In genomic region chr9:20512106-20512505, GRCh38 we compare ENCODE assay signal across 13 cellular contexts.
DNase-seq lines count a peak whose midpoint lies in the region; ATAC-seq, FAIRE-seq and TF ChIP-seq lines count a peak whose summit lies in the region.
"Had no signal": no experiment of that assay in that cellular context is flagged by ENCODE, and none has a peak within 500 bp of the region (broad histone marks: within the 10 kb centered on the region; RNA-seq: fewer than 3 reads in every experiment).

No MANE protein-coding gene starts in this region.

- TF ChIP-seq EP300 in HepG2 (IDR thresholded peaks at IDR 0.05; ENCODE audit: low read depth in 2 of 2, low read length in 2 of 2), result no peak
- no peak for TF ChIP-seq EP300 in HepG2 (CRISPR knock-in tag; IDR thresholded peaks at IDR 0.05; ENCODE audit: borderline replicate concordance)

- H3K36me3 Mint-ChIP-seq in T-helper 17 cell (ENCODE audit: low read depth), result peaks cover 5% of the 10 kb centered on the region

- no peak overlapping the region for H3K4me3 ChIP-seq in HepG2 (replicated peaks in 1 of 3; ENCODE audit: insufficient read depth in 1 of 3, low read depth in 2 of 3, low read length in 3 of 3)

- H2AFZ ChIP-seq in HepG2 (ENCODE audit: low read length), result no peak overlapping the region

- no peak for TF ChIP-seq CTCF in HepG2 (CRISPR knock-in tag; IDR thresholded peaks at IDR 0.05)

- H3K4me3 Mint-ChIP-seq in T-helper 17 cell, result no peak overlapping the region
- H3K4me3 Mint-ChIP-seq: nephron progenitor cell had no signal

- H3K9me3 ChIP-seq in T-helper 17 cell (ENCODE audit: control insufficient read depth, low read length, poor library complexity, severe bottlenecking) (no peaks in the 10 kb centered on the region), HepG2 (ENCODE audit: low read length) (no peaks in the 10 kb centered on the region)

- H4K20me1 ChIP-seq in HepG2 (ENCODE audit: insufficient read depth, low read length), result no peaks in the 10 kb centered on the region

- H3K4me2 ChIP-seq in HepG2 (ENCODE audit: low read depth, low read length), result no peak overlapping the region

- no peak overlapping the region for H3K9ac ChIP-seq in HepG2 (ENCODE audit: insufficient read depth, low read depth, low read length)

- 68% methylated on average over 2 of the region's 2 CpGs for WGBS in HepG2 (ENCODE audit: low lambda C conversion rate)

- H3K27me3 ChIP-seq in HepG2 (ENCODE audit: control insufficient read depth in 1 of 2, insufficient read depth in 2 of 2, low read length in 2 of 2), result no peaks in the 10 kb centered on the region

- in situ Hi-C loops in HepG2 (cut with HindIII; ENCODE audit: extremely low pct_ligation_motif_present, low pct_unique_long_range_greater_than_20kb), result no loop called here

- TF ChIP-seq POLR2A in HepG2 (IDR thresholded peaks at IDR 0.05; ENCODE audit: insufficient read depth in 1 of 2, low read depth in 2 of 2, low read length in 2 of 2), result no peak

- no TSS peak for BruUV-seq in HepG2 (replicated peaks; lab: Mats Ljungman, UMichigan)

- FAIRE-seq in HepG2 (lab: Jason Lieb, UNC), result no peak

- intact Hi-C loops in HepG2 (cut with micrococcal nuclease; ENCODE audit: unreplicated experiment), result no loop called here

- no peak overlapping the region for H3K27ac Mint-ChIP-seq in T-helper 17 cell

- POLR2A ChIA-PET in HepG2 (lab: Yijun Ruan, JAX), result no interaction called here

- TF ChIP-seq RAD21 in HepG2 (CRISPR knock-in tag; IDR thresholded peaks at IDR 0.05), result no peak

- H3K79me2 ChIP-seq in HepG2 (ENCODE audit: insufficient read depth, low read length), result no peaks in the 10 kb centered on the region

- no peak overlapping the region for H3K27ac ChIP-seq in HepG2 (ENCODE audit: extremely low read length, insufficient read depth, low read length)

- ATAC-seq in T-helper 17 cell (no peak), HepG2 (no peak)

- H3K4me1 Mint-ChIP-seq in T-helper 17 cell, result peaks cover 53% of the 10 kb centered on the region

- DNase-seq in A172 (ENCODE audit: low spot score), result peak; percentile 3
- DNase-seq in DMS 273 (lab: John Stamatoyannopoulos, UW; ENCODE audit: unreplicated experiment), result peak; percentile 71
- DNase-seq in SK-N-DZ (ENCODE audit: low spot score), result peak; percentile 0
- DNase-seq in fibroblast of peridontal ligament (ENCODE audit: extremely low read depth), result peak; percentile 51
- no peak for DNase-seq in T-helper 17 cell
- no peak for DNase-seq in GDM1 (lab: John Stamatoyannopoulos, UW)
- no peak for DNase-seq in HepG2 (ENCODE audit: low spot score)
- no peak for DNase-seq in NCI-H345 (lab: John Stamatoyannopoulos, UW)
- DNase-seq: dermis blood vessel endothelial cell, NCI-H774, nephron progenitor cell, substantia nigra, T1000 had no signal

- no peaks in the 10 kb centered on the region for H3K36me3 ChIP-seq in HepG2 (replicated peaks in 1 of 2; ENCODE audit: control insufficient read depth in 1 of 2, insufficient read depth in 2 of 2, low read length in 2 of 2)

- no peaks in the 10 kb centered on the region for H3K27me3 Mint-ChIP-seq in T-helper 17 cell

- H3K4me1 ChIP-seq in HepG2 (ENCODE audit: insufficient read depth, low read length), result peaks cover 9% of the 10 kb centered on the region

- CTCF ChIA-PET in HepG2 (lab: Yijun Ruan, JAX; ENCODE audit: low intra/inter-chr PET ratio, low total read pairs), result no interaction called here

TF ChIP-seq in HepG2, 621 proteins besides CTCF, POLR2A, EP300 and RAD21:
- no peak for TF ChIP-seq ATF3 (CRISPR knock-in tag; IDR thresholded peaks at IDR 0.05)
- no peak for TF ChIP-seq NR2F6 (IDR thresholded peaks at IDR 0.05)
- TF ChIP-seq NR2F6 (CRISPR knock-in tag; IDR thresholded peaks at IDR 0.05), result no peak
- no peak for TF ChIP-seq MED13 (CRISPR knock-in tag; IDR thresholded peaks at IDR 0.05)
- TF ChIP-seq, protein P1, sequence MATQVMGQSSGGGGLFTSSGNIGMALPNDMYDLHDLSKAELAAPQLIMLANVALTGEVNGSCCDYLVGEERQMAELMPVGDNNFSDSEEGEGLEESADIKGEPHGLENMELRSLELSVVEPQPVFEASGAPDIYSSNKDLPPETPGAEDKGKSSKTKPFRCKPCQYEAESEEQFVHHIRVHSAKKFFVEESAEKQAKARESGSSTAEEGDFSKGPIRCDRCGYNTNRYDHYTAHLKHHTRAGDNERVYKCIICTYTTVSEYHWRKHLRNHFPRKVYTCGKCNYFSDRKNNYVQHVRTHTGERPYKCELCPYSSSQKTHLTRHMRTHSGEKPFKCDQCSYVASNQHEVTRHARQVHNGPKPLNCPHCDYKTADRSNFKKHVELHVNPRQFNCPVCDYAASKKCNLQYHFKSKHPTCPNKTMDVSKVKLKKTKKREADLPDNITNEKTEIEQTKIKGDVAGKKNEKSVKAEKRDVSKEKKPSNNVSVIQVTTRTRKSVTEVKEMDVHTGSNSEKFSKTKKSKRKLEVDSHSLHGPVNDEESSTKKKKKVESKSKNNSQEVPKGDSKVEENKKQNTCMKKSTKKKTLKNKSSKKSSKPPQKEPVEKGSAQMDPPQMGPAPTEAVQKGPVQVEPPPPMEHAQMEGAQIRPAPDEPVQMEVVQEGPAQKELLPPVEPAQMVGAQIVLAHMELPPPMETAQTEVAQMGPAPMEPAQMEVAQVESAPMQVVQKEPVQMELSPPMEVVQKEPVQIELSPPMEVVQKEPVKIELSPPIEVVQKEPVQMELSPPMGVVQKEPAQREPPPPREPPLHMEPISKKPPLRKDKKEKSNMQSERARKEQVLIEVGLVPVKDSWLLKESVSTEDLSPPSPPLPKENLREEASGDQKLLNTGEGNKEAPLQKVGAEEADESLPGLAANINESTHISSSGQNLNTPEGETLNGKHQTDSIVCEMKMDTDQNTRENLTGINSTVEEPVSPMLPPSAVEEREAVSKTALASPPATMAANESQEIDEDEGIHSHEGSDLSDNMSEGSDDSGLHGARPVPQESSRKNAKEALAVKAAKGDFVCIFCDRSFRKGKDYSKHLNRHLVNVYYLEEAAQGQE (IDR thresholded peaks at IDR 0.05; ENCODE audit: borderline replicate concordance in 1 of 2, low read depth in 1 of 2, low read length in 2 of 2), result no peak
- no peak for TF ChIP-seq ZNF652 (CRISPR knock-in tag; IDR thresholded peaks at IDR 0.05; ENCODE audit: borderline replicate concordance, low read depth)
- TF ChIP-seq ZNF598 (CRISPR knock-in tag; IDR thresholded peaks at IDR 0.05; ENCODE audit: borderline replicate concordance), result no peak

Comparison
In these comparisons a context has a peak if more than half of its experiments do, and no peak if none do; other contexts are left out.
1. DNase-seq: peak in A172 (single experiment), DMS 273 (single experiment), SK-N-DZ (single experiment) and fibroblast of peridontal ligament (single experiment); none in T-helper 17 cell (0 of 3), GDM1 (single experiment), HepG2 (single experiment) and NCI-H345 (single experiment).